In genomic region chr4:109703664-109704351, GRCh38 we compare ENCODE assay signal across 8 cellular contexts. TPM values are rescaled to one million over a fixed set of nuclear protein-coding genes. Genes with fewer than 3 reads are reported as not detected.
DNase-seq lines count a peak whose midpoint lies in the region; ATAC-seq and TF ChIP-seq lines count a peak whose summit lies in the region.

No MANE protein-coding gene starts in this region.

- peaks cover 40% of the 10 kb centered on the region for H3K79me2 ChIP-seq in Loucy (ENCODE audit: insufficient read depth, low read length)

- H3K36me3 ChIP-seq in CD8-positive, alpha-beta T cell (ENCODE audit: insufficient read depth, low read length): no peaks in the 10 kb centered on the region
- no peaks in the 10 kb centered on the region for H3K36me3 ChIP-seq in Loucy (ENCODE audit: insufficient read depth, low read length)
- peaks cover 0 to 5% (median 0%) of the 10 kb centered on the region in 4 donors for H3K36me3 ChIP-seq in upper lobe of left lung

- H3K9me2 ChIP-seq in Loucy (replicated peaks; ENCODE audit: low read depth, low read length): no peaks in the 10 kb centered on the region

- H3K4me1 ChIP-seq in CD8-positive, alpha-beta T cell (ENCODE audit: insufficient read depth, low read length): peaks cover 15% of the 10 kb centered on the region
- H3K4me1 ChIP-seq in Loucy (ENCODE audit: insufficient read depth, low read length, poor library complexity, severe bottlenecking): peaks cover 40% of the 10 kb centered on the region
- H3K4me1 ChIP-seq in upper lobe of left lung: peaks cover 11 to 25% (median 19%) of the 10 kb centered on the region in 4 donors

- H3K27ac ChIP-seq in CD8-positive, alpha-beta T cell (ENCODE audit: low read depth, low read length): peak overlapping the region; percentile 48
- H3K27ac ChIP-seq in upper lobe of left lung: peak overlapping the region; percentile 74 to 87 (median 86)

- DNase-seq in CD8-positive, alpha-beta T cell: no peak
- no peak for DNase-seq in lower leg skin (ENCODE audit: low spot score in 2 of 2)
- no peak for DNase-seq in upper lobe of left lung
- DNase-seq in AG08396 (ENCODE audit: low spot score): no peak
- DNase-seq in D341Med (ENCODE audit: low spot score): no peak

- TF ChIP-seq EP300 in upper lobe of left lung (IDR thresholded peaks at IDR 0.05): no peak

- H3K4me1 Mint-ChIP-seq in CD8-positive, alpha-beta T cell (ENCODE audit: low read depth): peaks cover 32% of the 10 kb centered on the region
- H3K4me1 Mint-ChIP-seq in brain: peaks cover 28% of the 10 kb centered on the region

- H3K27me3 Mint-ChIP-seq in CD8-positive, alpha-beta T cell (ENCODE audit: low read depth): no peaks in the 10 kb centered on the region
- peaks cover 15% of the 10 kb centered on the region for H3K27me3 Mint-ChIP-seq in brain

- H3K9me3 ChIP-seq in CD8-positive, alpha-beta T cell (ENCODE audit: low read length): no peaks in the 10 kb centered on the region
- H3K9me3 ChIP-seq in Loucy (ENCODE audit: insufficient read depth, low read depth, low read length) (no peaks in the 10 kb centered on the region), upper lobe of left lung (no peaks in the 10 kb centered on the region)

- no peaks in the 10 kb centered on the region for H3F3A ChIP-seq in Loucy (ENCODE audit: low read depth)

- CTCF ChIA-PET in CD8-positive, alpha-beta T cell (lab: Charles Lee): interaction anchor here (0.8 kb wide), 1 partner anchor 277 kb away, joined by 3 read pairs; no protein-coding TSS in a partner anchor

- H4K20me1 ChIP-seq in Loucy (ENCODE audit: insufficient read depth, low read length, poor library complexity, severe bottlenecking): no peaks in the 10 kb centered on the region

- no peaks in the 10 kb centered on the region for H3K27me3 ChIP-seq in CD8-positive, alpha-beta T cell (ENCODE audit: insufficient read depth, low read length)
- no peaks in the 10 kb centered on the region for H3K27me3 ChIP-seq in Loucy (ENCODE audit: insufficient read depth, low read length, poor library complexity, severe bottlenecking)
- H3K27me3 ChIP-seq in upper lobe of left lung: no peaks in the 10 kb centered on the region

- TF ChIP-seq POLR2A in lower leg skin (IDR thresholded peaks at IDR 0.05) (no peak), upper lobe of left lung (IDR thresholded peaks at IDR 0.05) (no peak)

- H3K9ac ChIP-seq in Loucy (ENCODE audit: low read depth, low read length, poor library complexity, severe bottlenecking): peak overlapping the region; percentile 96

- intact Hi-C loops in CD8-positive, alpha-beta T cell (cut with DNase I, micrococcal nuclease): loop anchor here (1.0 to 5.0 kb wide), 8 partner anchors 25 to 1082 kb away; partner anchors contain the start of genes GAR1 (in 1 of the 2), MCUB (in 1 of the 2), RPL34 (in 1 of the 2) and SEC24B (in 1 of the 2)
- intact Hi-C loops in lower leg skin (cut with DNase I; ENCODE audit: low total_unique reads): no loop called here

- peak overlapping the region; percentile 89 for H2AFZ ChIP-seq in Loucy (ENCODE audit: low read length)

- peak overlapping the region; percentile 21 for H3K27ac Mint-ChIP-seq in CD8-positive, alpha-beta T cell
- peak overlapping the region; percentile 68 to 95 (median 91) for H3K27ac Mint-ChIP-seq in brain

- no peak for TF ChIP-seq CTCF in CD8-positive, alpha-beta T cell (IDR thresholded peaks at IDR 0.05)
- TF ChIP-seq CTCF in Loucy (conservative IDR thresholded peaks at IDR 0.05; ENCODE audit: low read length) (no peak), brain (conservative IDR thresholded peaks at IDR 0.05) (no peak), lower leg skin (IDR thresholded peaks at IDR 0.05) (no peak), upper lobe of left lung (IDR thresholded peaks at IDR 0.05) (no peak)

- ATAC-seq in CD8-positive, alpha-beta T cell: no peak
- peak in 1 of 2 donors; percentile 4 for ATAC-seq in upper lobe of left lung (ENCODE audit: low FRiP score in 2 of 2)
- ATAC-seq in GM19397 (IDR thresholded peaks at IDR 0.05; ENCODE audit: unreplicated experiment): no peak

- peak overlapping the region; percentile 94 for H3K4me3 Mint-ChIP-seq in CD8-positive, alpha-beta T cell
- H3K4me3 Mint-ChIP-seq in brain: peak overlapping the region; percentile 86 to 95 (median 94)

- no peaks in the 10 kb centered on the region for H3K9me3 Mint-ChIP-seq in CD8-positive, alpha-beta T cell
- no peaks in the 10 kb centered on the region for H3K9me3 Mint-ChIP-seq in brain

- POLR2A ChIA-PET in CD8-positive, alpha-beta T cell (lab: Charles Lee): interaction anchor here (0.6 to 2.0 kb wide), 6 partner anchors 10 to 145 kb away, joined by 3 to 7 read pairs (median 3); partner anchors contain the start of genes MCUB and PLA2G12A

- peak overlapping the region; percentile 72 for H3K4me3 ChIP-seq in CD8-positive, alpha-beta T cell (ENCODE audit: low read depth, low read length)
- H3K4me3 ChIP-seq in Loucy (ENCODE audit: low read length, poor library complexity, severe bottlenecking) (peak overlapping the region; percentile 96), lower leg skin (ENCODE audit: low read depth, poor library complexity, severe bottlenecking) (peak overlapping the region; percentile 57), upper lobe of left lung (peak overlapping the region; percentile 64 to 94 (median 78))

- H3K4me2 ChIP-seq in Loucy (ENCODE audit: low read depth, low read length, poor library complexity, severe bottlenecking): peak overlapping the region; percentile 79

- WGBS in lower leg skin, 2 donors: 4 to 5% methylated on average over 9 to 11 of the region's 11 CpGs
- WGBS in upper lobe of left lung, 2 donors: 3 to 11% methylated on average over 10 to 11 of the region's 11 CpGs

- peaks cover 10% of the 10 kb centered on the region for H3K36me3 Mint-ChIP-seq in CD8-positive, alpha-beta T cell
- no peaks in the 10 kb centered on the region for H3K36me3 Mint-ChIP-seq in brain

RNA-seq across cellular contexts. Expression of gene CASP6, which starts 0.6 kb away (rescaled TPM):
- 1 to 10 TPM; 3.4 to 6.7 TPM for total RNA-seq in CD8-positive, alpha-beta T cell
- 12.4 TPM for polyA plus RNA-seq in brain (ENCODE audit: insufficient read depth, low read depth, low replicate concordance)
- total RNA-seq in lower leg skin (10 to 100 TPM; 10.8 to 24.2 (median 19.9) TPM), upper lobe of left lung (10 to 100 TPM; 12.1 to 29.5 (median 15.5) TPM)

RNA-seq across cellular contexts. Expression of gene PLA2G12A, which starts 26.1 kb away (rescaled TPM):
- total RNA-seq in CD8-positive, alpha-beta T cell: 10 to 100 TPM in 1 of 2 experiments, 1 to 10 TPM in 1; 7.8 to 10.2 TPM
- 13.8 TPM for polyA plus RNA-seq in brain (ENCODE audit: insufficient read depth, low read depth, low replicate concordance)
- total RNA-seq in lower leg skin (10 to 100 TPM; 14.7 to 19.1 (median 17.4) TPM), upper lobe of left lung (10 to 100 TPM in 5 of 6 donors, 1 to 10 TPM in 1; 8.4 to 34.2 (median 24.1) TPM)
